In genomic region chr4:88975925-88976511, GRCh38 we compare ENCODE assay signal across 14 cellular contexts.
"Had no signal": no experiment of that assay in that cellular context is flagged by ENCODE, and none has a peak within 500 bp of the region (broad histone marks: within the 10 kb centered on the region; RNA-seq: fewer than 3 reads in every experiment).

No MANE protein-coding gene starts in this region.

- ATAC-seq: activated T-helper 17 cell treated with anti-CD3 and anti-CD28 coated beads, Interleukin-2, amount 50 U/mL, for 72 hours; heart right ventricle; SK-N-SH treated with all-trans-retinoic acid at 6 μM for 48 hours; stimulated activated naive B cell treated with anti-CD40 and anti-IgM and Interleukin-4, amounts not matched to agents 10 μg/mL and 1 μg/mL and 100 μg/mL, for 72 hours; WTC11 had no signal

- FAIRE-seq: kidney had no signal

- H3K27ac ChIP-seq: heart right ventricle had no signal

- DNase-seq: activated CD4-positive, alpha-beta T cell treated with anti-CD3 and anti-CD28 coated beads, Interleukin-2, amount 10 ng/mL, durations not matched to agents 7 days and 5 days; activated naive CD4-positive, alpha-beta T cell treated with anti-CD3 and anti-CD28 coated beads, Interleukin-2, amount 10 ng/mL, durations not matched to agents 7 days and 5 days; activated T-cell treated with anti-CD3 and anti-CD28 coated beads for 4 hours; amniotic stem cell; foreskin melanocyte; heart right ventricle; kidney; retina; stimulated activated CD4-positive, alpha-beta T cell treated with anti-CD3 and anti-CD28 coated beads, Interleukin-1b, Interleukin-23, amount 100 ng/mL, for 48 hours; stimulated activated naive B cell treated with anti-CD40 and anti-IgM and Interleukin-4, amounts not matched to agents 10 μg/mL and 1 μg/mL and 100 μg/mL, for 72 hours; substantia nigra had no signal

- H3K27me3 ChIP-seq: heart right ventricle had no signal

- H3K4me3 ChIP-seq: heart right ventricle had no signal

- H3K4me1 ChIP-seq: heart right ventricle had no signal

- H3K36me3 ChIP-seq: heart right ventricle had no signal
